12 cellular contexts compared by ENCODE assay signal in the genomic region with DNA sequence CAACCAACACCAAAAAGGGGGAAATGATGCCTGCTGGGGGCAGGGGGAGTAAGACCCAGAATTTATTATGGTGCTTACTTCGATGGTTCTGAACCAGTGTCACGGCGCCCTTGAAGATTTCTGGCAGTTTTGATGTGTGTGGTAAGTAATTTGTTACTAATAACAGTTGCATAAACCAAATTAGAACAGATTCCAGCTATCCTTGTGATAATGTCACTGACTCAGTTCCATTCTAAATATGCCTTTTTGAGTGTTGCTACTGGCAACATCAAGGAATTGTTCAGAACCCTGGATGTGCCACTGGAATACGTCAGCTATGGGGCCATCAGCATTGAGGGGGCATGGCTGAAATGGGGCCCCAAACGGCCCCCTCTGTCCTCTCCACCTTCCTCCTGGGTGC. TPM values are rescaled to one million over a fixed set of nuclear protein-coding genes. Genes with fewer than 3 reads are reported as not detected.
"Had no signal": no experiment of that assay in that cellular context is flagged by ENCODE, and none has a peak within 500 bp of the region (broad histone marks: within the 10 kb centered on the region; RNA-seq: fewer than 3 reads in every experiment).

No MANE protein-coding gene starts in this region.

- H3K9me3 ChIP-seq: HAP-1 had no signal

- H3K4me3 ChIP-seq: GM23248, HAP-1 had no signal

- H3K27ac ChIP-seq: GM23248, HL-60, KMS-11 had no signal

- H2AFZ ChIP-seq: GM23248 had no signal

- H3K4me2 ChIP-seq: KMS-11 had no signal

- DNase-seq: GM23248, GOT3, H7, HFFc6, KBM-7 had no signal

- H3K36me3 ChIP-seq: HAP-1 had no signal

- H3K4me1 ChIP-seq: HAP-1 had no signal

RNA-seq across cellular contexts. Expression of a gene that starts 11.6 kb away (rescaled TPM):
- total RNA-seq: GM23248, H4, H7, HepG2, HFFc6, HT1080 had no signal
- polyA plus RNA-seq: GM23248, HepG2, IgD-negative memory B cell had no signal
